Comparison of ENCODE assay signal across 1 cellular context in genomic region chr11:533586-534196, GRCh38.
TF ChIP-seq lines count a peak whose summit lies in the region.

No MANE protein-coding gene starts in this region.

TF ChIP-seq in IMR-90, 13 proteins besides CTCF, POLR2A, EP300 and RAD21:
- no peak for TF ChIP-seq MAZ (IDR thresholded peaks at IDR 0.05; ENCODE audit: borderline replicate concordance, low read depth, low read length)
